In the genomic region with DNA sequence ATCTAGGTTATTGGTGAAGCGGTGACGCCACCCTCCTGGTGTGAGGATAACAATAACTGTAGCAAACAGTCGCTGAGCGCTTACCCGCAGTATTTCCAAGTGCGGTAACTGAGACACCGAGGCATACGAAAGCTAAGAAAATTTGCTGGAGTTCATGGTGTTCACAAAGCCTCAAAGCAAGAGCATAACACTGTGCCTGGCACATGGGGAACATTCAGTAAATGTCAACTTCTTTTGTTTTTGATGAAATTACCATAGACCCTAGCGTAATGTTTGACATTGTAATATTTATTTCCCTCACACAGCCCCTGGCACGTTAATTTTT, we compare ENCODE assay signal across 8 cellular contexts. TPM values are rescaled to one million over a fixed set of nuclear protein-coding genes. Genes with fewer than 3 reads are reported as not detected.
DNase-seq lines count a peak whose midpoint lies in the region; ATAC-seq and TF ChIP-seq lines count a peak whose summit lies in the region.

No MANE protein-coding gene starts in this region.

- peak overlapping the region; percentile 62 for H3K4me3 ChIP-seq in GM12864 (ENCODE audit: low read depth, low read length)
- peak overlapping the region; percentile 84 for H3K4me3 ChIP-seq in fibroblast of mammary gland (ENCODE audit: control insufficient read depth, low read depth, low read length)
- H3K4me3 ChIP-seq in psoas muscle, result peak overlapping the region; percentile 74

- H3K4me1 Mint-ChIP-seq in T-cell, result peaks cover 26 to 38% (median 27%) of the 10 kb centered on the region in 3 donors

- no peaks in the 10 kb centered on the region for H3K27me3 Mint-ChIP-seq in T-cell

- intact Hi-C loops in psoas muscle (cut with DNase I), result no loop called here

- peaks cover 0 to 10% of the 10 kb centered on the region in 2 donors for H3K36me3 ChIP-seq in psoas muscle (ENCODE audit: insufficient read depth in 1 of 2, low read depth in 1 of 2)

- H3K9me3 ChIP-seq in psoas muscle, result no peaks in the 10 kb centered on the region

- no peaks in the 10 kb centered on the region for H3K27me3 ChIP-seq in psoas muscle (ENCODE audit: insufficient read depth in 3 of 3, low read length in 2 of 3)

- POLR2A ChIA-PET in T-cell (lab: Charles Lee), result interaction anchor here in 1 of 2 donors (1.0 to 2.2 kb wide), 2 partner anchors 29 to 210 kb away, joined by 3 to 8 read pairs; no protein-coding TSS in a partner anchor

- ATAC-seq in T-cell (replicated peaks in 1 of 4), result no peak
- ATAC-seq in psoas muscle, result no peak
- no peak for ATAC-seq in HG03039 (IDR thresholded peaks at IDR 0.05; ENCODE audit: unreplicated experiment)
- ATAC-seq in GM21390 (IDR thresholded peaks at IDR 0.05; ENCODE audit: unreplicated experiment), result no peak

- CTCF ChIA-PET in T-cell (lab: Charles Lee), result interaction anchor here in 1 of 2 donors (0.7 kb wide), 1 partner anchor 67 kb away, joined by 4 read pairs; no protein-coding TSS in a partner anchor

- peak overlapping the region; percentile 82 to 87 for H3K27ac Mint-ChIP-seq in T-cell

- H3K36me3 Mint-ChIP-seq in T-cell, result peaks cover 4% of the 10 kb centered on the region

- no peaks in the 10 kb centered on the region for H3K9me3 Mint-ChIP-seq in T-cell

- DNase-seq in GM12864 (ENCODE audit: low read depth) (no peak), T-cell (no peak), fibroblast of mammary gland (ENCODE audit: low read depth) (no peak), psoas muscle (no peak)
- DNase-seq in stimulated activated naive CD4-positive, alpha-beta T cell (lab: John Stamatoyannopoulos, UW), result no peak
- DNase-seq in activated CD8-positive, alpha-beta memory T cell treated with anti-CD3 and anti-CD28 coated beads, Interleukin-2, amount 50 U/mL, for 4 hours, result no peak

- WGBS in psoas muscle, 3 donors, result 5 to 9% (median 8%) methylated on average over 10 of the region's 10 CpGs

- H3K27ac ChIP-seq in psoas muscle, result peak overlapping the region; percentile 82

- no peak for TF ChIP-seq CTCF in GM12864 (IDR thresholded peaks at IDR 0.05; ENCODE audit: low read depth, low read length, missing control alignments)
- no peak for TF ChIP-seq CTCF in fibroblast of mammary gland (conservative IDR thresholded peaks at IDR 0.05; ENCODE audit: control insufficient read depth, insufficient read depth, low read depth, low read length)
- TF ChIP-seq CTCF in psoas muscle (IDR thresholded peaks at IDR 0.05), result no peak

- H3K4me1 ChIP-seq in psoas muscle, result peaks cover 13% of the 10 kb centered on the region

- H3K4me3 Mint-ChIP-seq in T-cell, result peak overlapping the region; percentile 82 to 89 (median 88)

RNA-seq across cellular contexts. Expression of a gene that starts 0.8 kb away (rescaled TPM):
- total RNA-seq in T-cell, result 10 to 100 TPM; 16.3 to 29.6 (median 21.5) TPM
- total RNA-seq in psoas muscle, result 10 to 100 TPM in 2 of 4 donors, 1 to 10 TPM in 2; 6.2 to 12.4 (median 9.5) TPM
- 10 to 100 TPM; 12.4 to 17.7 (median 13.2) TPM for polyA plus RNA-seq in psoas muscle

RNA-seq across cellular contexts. Expression of a gene that starts 12.1 kb away (rescaled TPM):
- total RNA-seq in T-cell (10 to 100 TPM in 1 of 5 donors, 1 to 10 TPM in 4; 3.4 to 17.4 (median 5.0) TPM), psoas muscle (10 to 100 TPM in 1 of 4 donors, 1 to 10 TPM in 3; 6.1 to 26.7 (median 7.5) TPM)
- 1 to 10 TPM; 3.6 to 5.4 (median 5.0) TPM for polyA plus RNA-seq in psoas muscle
